7 cellular contexts compared by ENCODE assay signal in genomic region chr1:147700042-147700711, GRCh38. TPM values are rescaled to one million over a fixed set of nuclear protein-coding genes. Genes with fewer than 3 reads are reported as not detected.
A peak's percentile ranks its signal among the peaks of the same experiment; 100 is the strongest.
DNase-seq lines count a peak whose midpoint lies in the region; ATAC-seq and TF ChIP-seq lines count a peak whose summit lies in the region.

No MANE protein-coding gene starts in this region.

- no peaks in the 10 kb centered on the region for H3K9me3 ChIP-seq in sigmoid colon

- H3K27ac ChIP-seq in sigmoid colon = no peak overlapping the region

- intact Hi-C loops in sigmoid colon (cut with DNase I) = no loop called here

- TF ChIP-seq POLR2A in sigmoid colon (IDR thresholded peaks at IDR 0.05) = no peak

- no peak overlapping the region for H3K4me3 ChIP-seq in sigmoid colon

- H3K36me3 ChIP-seq in sigmoid colon = no peaks in the 10 kb centered on the region

- WGBS in sigmoid colon, 2 donors = 13 to 24% methylated on average over 5 of the region's 5 CpGs

- no peaks in the 10 kb centered on the region for H3K27me3 ChIP-seq in sigmoid colon

- peak; percentile 73 for DNase-seq in NCI-H1092 (lab: John Stamatoyannopoulos, UW)
- DNase-seq in T-helper 2 cell = peak in 4 of 5 experiments; percentile 27 to 68 (median 34)
- peak in 53 of 58 donors; percentile 2 to 77 (median 46) for DNase-seq in anterior cingulate cortex (lab: John Stamatoyannopoulos, UW)
- DNase-seq in hepatic stellate cell (ENCODE audit: low spot score) = peak; percentile 41
- no peak for DNase-seq in sigmoid colon

- TF ChIP-seq EP300 in sigmoid colon (IDR thresholded peaks at IDR 0.05) = no peak

- no peak for ATAC-seq in GM21576 (IDR thresholded peaks at IDR 0.05; ENCODE audit: unreplicated experiment)

- peaks cover 0 to 4% (median 0%) of the 10 kb centered on the region in 4 donors for H3K4me1 ChIP-seq in sigmoid colon

- TF ChIP-seq CTCF in GM12872 (IDR thresholded peaks at IDR 0.05; ENCODE audit: insufficient read depth, low read depth, low read length) (peak; percentile 91), sigmoid colon (IDR thresholded peaks at IDR 0.05) (peak; percentile 20 to 76 (median 63))

RNA-seq across cellular contexts. Expression of gene ACP6, which starts 29.9 kb away (rescaled TPM):
- total RNA-seq in sigmoid colon = 10 to 100 TPM in 3 of 4 donors, 1 to 10 TPM in 1; 7.1 to 27.8 (median 16.7) TPM
- polyA plus RNA-seq in sigmoid colon = 10 to 100 TPM in 1 of 3 donors, 1 to 10 TPM in 2; 3.5 to 15.3 (median 5.4) TPM
